1 cellular context compared by ENCODE assay signal in the genomic region with DNA sequence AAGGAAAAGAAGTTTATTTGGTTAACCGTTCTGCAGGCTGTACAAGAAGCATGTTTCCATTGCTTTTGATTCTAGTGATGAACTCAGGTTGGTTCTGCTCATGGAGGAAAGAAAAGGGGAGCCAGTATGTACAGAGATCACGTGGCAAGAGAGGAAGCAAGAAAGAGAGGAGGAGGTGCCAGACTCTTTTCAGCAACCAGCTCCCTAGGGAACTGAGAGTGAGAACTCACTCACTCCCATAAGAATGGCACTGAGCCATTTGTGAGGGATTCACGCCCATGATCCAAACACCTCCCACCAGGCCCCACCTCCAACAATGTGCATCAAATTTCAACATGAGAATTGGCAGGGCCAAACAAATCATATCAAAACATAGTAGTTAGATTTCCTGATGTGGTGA.
TF ChIP-seq lines count a peak whose summit lies in the region.

No MANE protein-coding gene starts in this region.

TF ChIP-seq in H1, 55 proteins besides CTCF, POLR2A, EP300 and RAD21 (continued from another document):
- TF ChIP-seq USF2 (IDR thresholded peaks at IDR 0.05; ENCODE audit: low read length), result peak; percentile 29; the same call in 1 of the 2 replicates
